Comparison of ENCODE assay signal across 11 cellular contexts in the genomic region with DNA sequence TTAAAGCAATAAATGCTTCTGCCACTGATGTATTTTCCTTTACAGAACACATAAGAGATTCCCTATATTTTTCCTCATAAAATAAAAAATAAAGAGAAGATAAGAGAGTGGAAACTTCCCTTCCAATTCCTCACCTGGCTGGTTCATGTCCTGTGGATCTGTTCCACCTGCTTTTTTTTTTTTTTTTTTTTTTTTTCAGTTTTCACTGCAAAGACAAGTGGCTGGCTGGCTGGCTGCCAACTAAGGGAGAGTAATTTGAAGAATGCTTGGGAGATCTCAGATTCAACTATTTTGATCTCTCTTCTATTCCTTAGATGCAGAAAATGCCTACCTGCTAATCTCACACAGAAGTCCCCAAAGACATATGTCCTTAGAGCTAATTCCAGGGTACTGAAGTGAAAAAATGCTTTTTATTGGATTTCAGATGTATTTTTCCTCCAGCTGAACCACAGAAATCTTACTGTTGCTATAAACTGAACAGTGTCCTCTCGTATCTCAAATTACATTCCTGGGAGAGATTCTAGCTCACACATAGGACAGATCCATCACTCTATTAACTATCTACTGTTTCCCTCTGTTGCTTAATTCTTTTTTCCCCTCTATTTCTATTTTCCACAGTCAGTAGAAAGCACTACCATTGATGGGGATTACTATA.
DNase-seq lines count a peak whose midpoint lies in the region; ATAC-seq and TF ChIP-seq lines count a peak whose summit lies in the region.
"Had no signal": no experiment of that assay in that cellular context is flagged by ENCODE, and none has a peak within 500 bp of the region (broad histone marks: within the 10 kb centered on the region; RNA-seq: fewer than 3 reads in every experiment).

No MANE protein-coding gene starts in this region.

- POLR2A ChIA-PET in SK-N-SH (lab: Yijun Ruan, JAX): interaction anchor here (0.9 kb wide), 1 partner anchor 43 kb away, joined by 6 read pairs; no protein-coding TSS in a partner anchor

- CTCF ChIA-PET in SK-N-SH (lab: Yijun Ruan, JAX): interaction anchor here (1.2 to 2.0 kb wide), 8 partner anchors 12 to 154 kb away, joined by 3 to 4 read pairs (median 4); no protein-coding TSS in a partner anchor

- no peak overlapping the region for H3K4me2 ChIP-seq in SK-N-SH

- no peak overlapping the region for H2AFZ ChIP-seq in SK-N-SH (ENCODE audit: low read depth)

- no peaks in the 10 kb centered on the region for H3K27me3 ChIP-seq in SK-N-SH (ENCODE audit: insufficient read depth)
- H3K27me3 ChIP-seq: neutrophil had no signal

- no peaks in the 10 kb centered on the region for H3K9me3 ChIP-seq in SK-N-SH
- H3K9me3 ChIP-seq: neutrophil had no signal

- no peak for TF ChIP-seq RAD21 in SK-N-SH (IDR thresholded peaks at IDR 0.05; ENCODE audit: low read length)

- ATAC-seq in HG02938 (IDR thresholded peaks at IDR 0.05; ENCODE audit: unreplicated experiment): no peak

- no peak overlapping the region for H3K4me3 ChIP-seq in SK-N-SH (ENCODE audit: low read depth in 2 of 2, low read length in 1 of 2)

- H4K20me1 ChIP-seq in SK-N-SH (ENCODE audit: insufficient read depth): no peaks in the 10 kb centered on the region

- no peaks in the 10 kb centered on the region for H3K79me2 ChIP-seq in SK-N-SH (ENCODE audit: insufficient read depth)

- no peak overlapping the region for H3K9ac ChIP-seq in SK-N-SH

- TF ChIP-seq EP300 in SK-N-SH (IDR thresholded peaks at IDR 0.05; ENCODE audit: borderline replicate concordance in 1 of 2, low read depth in 1 of 2, low read length in 1 of 2): no peak

- DNase-seq in EH (ENCODE audit: low read depth): peak; percentile 14
- peak; percentile 81 for DNase-seq in NCI-H146 treated with DMSO at 0.1 percent for 48 hours (lab: John Stamatoyannopoulos, UW; ENCODE audit: unreplicated experiment)
- DNase-seq in SK-N-SH: peak; percentile 30
- DNase-seq in myocyte (ENCODE audit: low read depth): peak; percentile 64
- no peak for DNase-seq in stimulated activated CD4-positive, alpha-beta T cell treated with anti-CD3 and anti-CD28 coated beads, Interleukin-15, amount 100 ng/mL, for 24 hours
- no peak for DNase-seq in stimulated activated CD4-positive, alpha-beta T cell treated with anti-CD3 and anti-CD28 coated beads, Interleukin-1b, Interleukin-23, amount 100 ng/mL, for 48 hours
- DNase-seq in NCI-H526 treated with DMSO at 0.1 percent for 48 hours (lab: John Stamatoyannopoulos, UW): no peak
- DNase-seq: H9, NCI-H1694 had no signal

- no peaks in the 10 kb centered on the region for H3K9me2 ChIP-seq in SK-N-SH

- no peaks in the 10 kb centered on the region for H3K36me3 ChIP-seq in SK-N-SH (replicated peaks in 1 of 2; ENCODE audit: control insufficient read depth in 1 of 2, insufficient read depth in 2 of 2, low read length in 1 of 2)
- H3K36me3 ChIP-seq: neutrophil had no signal

- peak overlapping the region in 1 of 2 experiments; percentile 81; a peak in 2 of 4 replicates for H3K27ac ChIP-seq in SK-N-SH (ENCODE audit: low read depth in 2 of 2, low read length in 1 of 2)
- H3K27ac ChIP-seq: neutrophil had no signal

- no peak for TF ChIP-seq CTCF in SK-N-SH (IDR thresholded peaks at IDR 0.05)

- H3F3A ChIP-seq in SK-N-SH (replicated peaks; ENCODE audit: insufficient read depth): no peaks in the 10 kb centered on the region

- peaks cover 0 to 43% of the 10 kb centered on the region in 2 experiments; a peak in 2 of 4 replicates for H3K4me1 ChIP-seq in SK-N-SH (ENCODE audit: control insufficient read depth in 1 of 2, insufficient read depth in 2 of 2, low read depth in 1 of 2, low read length in 1 of 2)

- WGBS in SK-N-SH (ENCODE audit: low lambda C conversion rate): 8% methylated on average over 1 of the region's 1 CpG

TF ChIP-seq in SK-N-SH, 30 proteins besides CTCF, POLR2A, EP300 and RAD21:
- TF ChIP-seq IRF3 (IDR thresholded peaks at IDR 0.05; ENCODE audit: low read depth, low read length) (no peak), USF2 (IDR thresholded peaks at IDR 0.05; ENCODE audit: borderline replicate concordance, low read depth, low read length) (no peak), NFIC (IDR thresholded peaks at IDR 0.05; ENCODE audit: borderline replicate concordance) (peak; percentile 26; the same call in 1 of the 2 replicates), MXI1 (IDR thresholded peaks at IDR 0.05; ENCODE audit: low read depth, low read length) (no peak), PBX3 (IDR thresholded peaks at IDR 0.05) (no peak), YY1 (IDR thresholded peaks at IDR 0.05; ENCODE audit: low read depth) (no peak)

Comparison
In these comparisons a context has a peak if more than half of its experiments do, and no peak if none do; other contexts are left out.
1. DNase-seq: peak in EH (single experiment), NCI-H146 treated with DMSO at 0.1 percent for 48 hours (single experiment), SK-N-SH (single experiment) and myocyte (single experiment); none in stimulated activated CD4-positive, alpha-beta T cell treated with anti-CD3 and anti-CD28 coated beads, Interleukin-15, amount 100 ng/mL, for 24 hours (single experiment), stimulated activated CD4-positive, alpha-beta T cell treated with anti-CD3 and anti-CD28 coated beads, Interleukin-1b, Interleukin-23, amount 100 ng/mL, for 48 hours (single experiment) and NCI-H526 treated with DMSO at 0.1 percent for 48 hours (single experiment).